15 cellular contexts compared by ENCODE assay signal in genomic region chr4:2937986-2938385, GRCh38. TPM values are rescaled to one million over a fixed set of nuclear protein-coding genes. Genes with fewer than 3 reads are reported as not detected.
DNase-seq lines count a peak whose midpoint lies in the region; ATAC-seq and TF ChIP-seq lines count a peak whose summit lies in the region.
"Had no signal": no experiment of that assay in that cellular context is flagged by ENCODE, and none has a peak within 500 bp of the region (broad histone marks: within the 10 kb centered on the region; RNA-seq: fewer than 3 reads in every experiment).

No MANE protein-coding gene starts in this region.

- H3K27ac ChIP-seq in GM23338 (ENCODE audit: low read depth) (peak overlapping the region; percentile 76; the same call in 1 of the 2 replicates), ovary (no peak overlapping the region)
- H3K27ac ChIP-seq in effector memory CD4-positive, alpha-beta T cell (ENCODE audit: insufficient read depth, low read length, poor library complexity, severe bottlenecking): no peak overlapping the region
- H3K27ac ChIP-seq: heart left ventricle had no signal

- no peaks in the 10 kb centered on the region for H3K27me3 ChIP-seq in GM23338 (ENCODE audit: insufficient read depth)
- no peaks in the 10 kb centered on the region for H3K27me3 ChIP-seq in ovary
- no peaks in the 10 kb centered on the region for H3K27me3 ChIP-seq in effector memory CD4-positive, alpha-beta T cell (replicated peaks; ENCODE audit: control insufficient read depth, insufficient read depth, low read length, poor library complexity, severe bottlenecking)
- H3K27me3 ChIP-seq: heart left ventricle had no signal

- H3K4me3 Mint-ChIP-seq in activated CD4-positive, alpha-beta T cell treated with anti-CD3 and anti-CD28 coated beads for 36 hours: peak overlapping the region; percentile 90
- H3K4me3 Mint-ChIP-seq in GM23338: no peak overlapping the region
- peak overlapping the region; percentile 5 for H3K4me3 Mint-ChIP-seq in activated T-helper 2 cell treated with anti-CD3 and anti-CD28 coated beads, Interferon-gamma antibody, Interleukin-2, Interleukin-4, amounts not matched to agents 10 μg/mL and 5 μg/mL and 100 μg/mL, durations not matched to agents 14 hours and 24 hours and 36 hours (ENCODE audit: low read depth)

- TF ChIP-seq CTCF in GM23338 (conservative IDR thresholded peaks at IDR 0.05; ENCODE audit: low read depth in 2 of 2) (no peak), ovary (IDR thresholded peaks at IDR 0.05) (no peak)

- no peak overlapping the region for H3K27ac Mint-ChIP-seq in activated CD4-positive, alpha-beta T cell treated with anti-CD3 and anti-CD28 coated beads for 36 hours
- no peak overlapping the region for H3K27ac Mint-ChIP-seq in GM23338
- H3K27ac Mint-ChIP-seq in activated T-helper 2 cell treated with anti-CD3 and anti-CD28 coated beads, Interferon-gamma antibody, Interleukin-2, Interleukin-4, amounts not matched to agents 10 μg/mL and 5 μg/mL and 100 μg/mL, durations not matched to agents 14 hours and 24 hours and 36 hours: peak overlapping the region; percentile 89

- no peak overlapping the region for H3K4me2 ChIP-seq in GM23338

- CTCF ChIA-PET in activated CD4-positive, alpha-beta T cell treated with anti-CD3 and anti-CD28 coated beads for 36 hours (lab: Charles Lee): interaction anchor here (0.7 to 3.8 kb wide), 4 partner anchors 16 to 182 kb away, joined by 3 to 45 read pairs (median 4); partner anchors contain the start of gene TNIP2

- peaks cover 32% of the 10 kb centered on the region; the same call in 1 of the 2 replicates for H3F3A ChIP-seq in GM23338 (replicated peaks; ENCODE audit: low read depth)

- POLR2A ChIA-PET in activated CD4-positive, alpha-beta T cell treated with anti-CD3 and anti-CD28 coated beads for 36 hours (lab: Charles Lee): interaction anchor here (3.7 kb wide), 1 partner anchor 16 kb away, joined by 40 read pairs; no protein-coding TSS in a partner anchor

- H3K79me2 ChIP-seq in GM23338 (replicated peaks; ENCODE audit: insufficient read depth): peaks cover 19% of the 10 kb centered on the region

- no peak for DNase-seq in activated CD4-positive, alpha-beta T cell treated with anti-CD3 and anti-CD28 coated beads for 36 hours
- no peak for DNase-seq in activated CD4-positive, alpha-beta T cell treated with anti-CD3 and anti-CD28 coated beads for 1 hour
- DNase-seq in GM23338 (ENCODE audit: low spot score) (no peak), ovary (peak in 3 of 5 donors; percentile 7 to 13 (median 11)), amygdala (lab: John Stamatoyannopoulos, UW) (no peak)
- no peak for DNase-seq in activated T-helper 2 cell treated with anti-CD3 and anti-CD28 coated beads, Interferon-gamma antibody, Interleukin-2, Interleukin-4, amounts not matched to agents 10 μg/mL and 5 μg/mL and 100 μg/mL, durations not matched to agents 14 hours and 24 hours and 36 hours (ENCODE audit: low spot score)
- DNase-seq in effector memory CD4-positive, alpha-beta T cell: no peak
- DNase-seq: amniotic stem cell, Caco-2, erythroblast, NCI-H1930, T-helper 9 cell had no signal

- no peaks in the 10 kb centered on the region for H3K9me3 Mint-ChIP-seq in activated CD4-positive, alpha-beta T cell treated with anti-CD3 and anti-CD28 coated beads for 36 hours (ENCODE audit: low read depth)
- H3K9me3 Mint-ChIP-seq in GM23338: no peaks in the 10 kb centered on the region
- no peaks in the 10 kb centered on the region for H3K9me3 Mint-ChIP-seq in activated T-helper 2 cell treated with anti-CD3 and anti-CD28 coated beads, Interferon-gamma antibody, Interleukin-2, Interleukin-4, amounts not matched to agents 10 μg/mL and 5 μg/mL and 100 μg/mL, durations not matched to agents 14 hours and 24 hours and 36 hours
- H3K9me3 Mint-ChIP-seq: naive thymus-derived CD8-positive, alpha-beta T cell had no signal

- no peak for TF ChIP-seq EP300 in ovary (IDR thresholded peaks at IDR 0.05)

- H3K9me2 ChIP-seq in GM23338 (ENCODE audit: insufficient read depth): no peaks in the 10 kb centered on the region

- intact Hi-C loops in activated CD4-positive, alpha-beta T cell treated with anti-CD3 and anti-CD28 coated beads for 36 hours (cut with DNase I, micrococcal nuclease): loop anchor here (2.0 to 10.0 kb wide), 6 partner anchors 91 to 1216 kb away; partner anchors contain the start of genes TACC3 (in 1 of the 2) and TMEM129 (in 1 of the 2)
- intact Hi-C loops in activated T-helper 2 cell treated with anti-CD3 and anti-CD28 coated beads, Interferon-gamma antibody, Interleukin-2, Interleukin-4, amounts not matched to agents 10 μg/mL and 5 μg/mL and 100 μg/mL, durations not matched to agents 14 hours and 24 hours and 36 hours (cut with micrococcal nuclease): loop anchor here (5.0 kb wide), 3 partner anchors 96 to 676 kb away; partner anchors contain the start of genes ADD1 and MXD4
- intact Hi-C loops in ovary (cut with DNase I): loop anchor here in 2 of 4 donors (10.0 kb wide), 3 partner anchors 93 to 403 kb away; partner anchors contain the start of genes ADD1 (in 1 of the 2) and FAM193A (in 1 of the 2)

- 72 to 80% (median 76%) methylated on average over 12 of the region's 12 CpGs for WGBS in ovary, 3 donors

- no peak for TF ChIP-seq POLR2A in ovary (IDR thresholded peaks at IDR 0.05)

- H3K4me1 ChIP-seq in GM23338 (ENCODE audit: insufficient read depth): peaks cover 4% of the 10 kb centered on the region; the same call in 1 of the 2 replicates
- H3K4me1 ChIP-seq in ovary (ENCODE audit: insufficient read depth): peaks cover 8% of the 10 kb centered on the region
- peaks cover 38% of the 10 kb centered on the region for H3K4me1 ChIP-seq in effector memory CD4-positive, alpha-beta T cell (ENCODE audit: control insufficient read depth, insufficient read depth, low read length, poor library complexity, severe bottlenecking)

- H3K36me3 ChIP-seq in GM23338 (ENCODE audit: insufficient read depth): peaks cover 34% of the 10 kb centered on the region
- no peaks in the 10 kb centered on the region for H3K36me3 ChIP-seq in ovary
- peaks cover 46% of the 10 kb centered on the region for H3K36me3 ChIP-seq in effector memory CD4-positive, alpha-beta T cell (ENCODE audit: control insufficient read depth, insufficient read depth, low read length)

- H3K36me3 Mint-ChIP-seq in activated CD4-positive, alpha-beta T cell treated with anti-CD3 and anti-CD28 coated beads for 36 hours (ENCODE audit: low read depth): peaks cover 72% of the 10 kb centered on the region
- peaks cover 79% of the 10 kb centered on the region for H3K36me3 Mint-ChIP-seq in GM23338 (ENCODE audit: low read depth)
- peaks cover 73% of the 10 kb centered on the region for H3K36me3 Mint-ChIP-seq in activated T-helper 2 cell treated with anti-CD3 and anti-CD28 coated beads, Interferon-gamma antibody, Interleukin-2, Interleukin-4, amounts not matched to agents 10 μg/mL and 5 μg/mL and 100 μg/mL, durations not matched to agents 14 hours and 24 hours and 36 hours (ENCODE audit: low read depth)

- no peaks in the 10 kb centered on the region for H3K27me3 Mint-ChIP-seq in activated CD4-positive, alpha-beta T cell treated with anti-CD3 and anti-CD28 coated beads for 36 hours
- H3K27me3 Mint-ChIP-seq in GM23338 (ENCODE audit: insufficient read depth, low read depth, poor library complexity): peaks cover 27% of the 10 kb centered on the region
- H3K27me3 Mint-ChIP-seq in activated T-helper 2 cell treated with anti-CD3 and anti-CD28 coated beads, Interferon-gamma antibody, Interleukin-2, Interleukin-4, amounts not matched to agents 10 μg/mL and 5 μg/mL and 100 μg/mL, durations not matched to agents 14 hours and 24 hours and 36 hours (ENCODE audit: low read depth): no peaks in the 10 kb centered on the region
- H3K27me3 Mint-ChIP-seq: naive thymus-derived CD8-positive, alpha-beta T cell had no signal

- no peaks in the 10 kb centered on the region for H3K9me3 ChIP-seq in ovary
- no peaks in the 10 kb centered on the region for H3K9me3 ChIP-seq in effector memory CD4-positive, alpha-beta T cell (ENCODE audit: control insufficient read depth, low read length)
- H3K9me3 ChIP-seq: Caco-2, heart left ventricle had no signal

- peaks cover 19% of the 10 kb centered on the region for H4K20me1 ChIP-seq in GM23338 (replicated peaks; ENCODE audit: insufficient read depth)

- H3K4me1 Mint-ChIP-seq in activated CD4-positive, alpha-beta T cell treated with anti-CD3 and anti-CD28 coated beads for 36 hours: peaks cover 51% of the 10 kb centered on the region
- peaks cover 26% of the 10 kb centered on the region for H3K4me1 Mint-ChIP-seq in GM23338
- H3K4me1 Mint-ChIP-seq in activated T-helper 2 cell treated with anti-CD3 and anti-CD28 coated beads, Interferon-gamma antibody, Interleukin-2, Interleukin-4, amounts not matched to agents 10 μg/mL and 5 μg/mL and 100 μg/mL, durations not matched to agents 14 hours and 24 hours and 36 hours (ENCODE audit: low read depth): peaks cover 38% of the 10 kb centered on the region

- H2AFZ ChIP-seq in GM23338: no peak overlapping the region

- H3K4me3 ChIP-seq in GM23338 (no peak overlapping the region), ovary (no peak overlapping the region)
- H3K4me3 ChIP-seq in effector memory CD4-positive, alpha-beta T cell (ENCODE audit: insufficient read depth, low read depth, low read length, poor library complexity, severe bottlenecking): no peak overlapping the region
- H3K4me3 ChIP-seq: heart left ventricle had no signal

- no peak for ATAC-seq in activated CD4-positive, alpha-beta T cell treated with anti-CD3 and anti-CD28 coated beads for 36 hours
- ATAC-seq in GM23338 (no peak), HG02970 (IDR thresholded peaks at IDR 0.05; ENCODE audit: low FRiP score, unreplicated experiment) (no peak)
- ATAC-seq: heart left ventricle; naive thymus-derived CD8-positive, alpha-beta T cell had no signal

TF ChIP-seq in GM23338, 12 proteins besides CTCF, POLR2A, EP300 and RAD21 (continues in another document):
- TF ChIP-seq ZNF331 (CRISPR knock-in tag; IDR thresholded peaks at IDR 0.05; ENCODE audit: low read depth): no peak

RNA-seq across cellular contexts. Expression of gene NOP14, which starts 25.2 kb away (rescaled TPM):
- 100 to 1,000 TPM in 1 of 2 experiments, 10 to 100 TPM in 1; 86.8 to 106 TPM for total RNA-seq in activated CD4-positive, alpha-beta T cell treated with anti-CD3 and anti-CD28 coated beads for 36 hours
- total RNA-seq in GM23338 (2014; rRNA removed; shearing (Covaris generic)): 24.2 and 29.9 TPM in 2 replicates
- polyA plus RNA-seq in GM23338 (2016; fragmentation: Nextera tagmentation; extraction: Ambion mirVana) (38.7 and 38.9 TPM in 2 replicates), ovary (10 to 100 TPM; 18.3 to 30.9 TPM)
- 104 and 106 TPM in 2 replicates for total RNA-seq in activated T-helper 2 cell treated with anti-CD3 and anti-CD28 coated beads, Interferon-gamma antibody, Interleukin-2, Interleukin-4, amounts not matched to agents 10 μg/mL and 5 μg/mL and 100 μg/mL, durations not matched to agents 14 hours and 24 hours and 36 hours
- 10 to 100 TPM; 13.6 to 39.7 (median 28.3) TPM for total RNA-seq in ovary

RNA-seq across cellular contexts. Expression of gene GRK4, which starts 25.4 kb away (rescaled TPM):
- total RNA-seq in activated CD4-positive, alpha-beta T cell treated with anti-CD3 and anti-CD28 coated beads for 36 hours: 1 to 10 TPM; 2.4 to 2.5 TPM
- total RNA-seq in GM23338 (2014; rRNA removed; shearing (Covaris generic)): 0.82 and 1.4 TPM in 2 replicates
- 1.3 and 2.4 TPM in 2 replicates for polyA plus RNA-seq in GM23338 (2016; fragmentation: Nextera tagmentation; extraction: Ambion mirVana)
- total RNA-seq in activated T-helper 2 cell treated with anti-CD3 and anti-CD28 coated beads, Interferon-gamma antibody, Interleukin-2, Interleukin-4, amounts not matched to agents 10 μg/mL and 5 μg/mL and 100 μg/mL, durations not matched to agents 14 hours and 24 hours and 36 hours: 4.5 and 4.6 TPM in 2 replicates
- total RNA-seq in ovary: 10 to 100 TPM in 2 of 7 donors, 1 to 10 TPM in 5; 5.1 to 17.6 (median 6.9) TPM
- 1 to 10 TPM; 3.3 to 7.9 TPM for polyA plus RNA-seq in ovary

Comparison
In these comparisons a context has a peak if more than half of its experiments do, and no peak if none do; other contexts are left out.
1. DNase-seq: peak in ovary (3 of 5); none in activated CD4-positive, alpha-beta T cell treated with anti-CD3 and anti-CD28 coated beads for 36 hours (single experiment), activated CD4-positive, alpha-beta T cell treated with anti-CD3 and anti-CD28 coated beads for 1 hour (single experiment), GM23338 (single experiment), activated T-helper 2 cell treated with anti-CD3 and anti-CD28 coated beads, Interferon-gamma antibody, Interleukin-2, Interleukin-4, amounts not matched to agents 10 μg/mL and 5 μg/mL and 100 μg/mL, durations not matched to agents 14 hours and 24 hours and 36 hours (single experiment), amygdala (0 of 56) and effector memory CD4-positive, alpha-beta T cell (0 of 3).